Comparison of ENCODE assay signal across 8 cellular contexts in genomic region chr3:152331018-152331541, GRCh38.
DNase-seq lines count a peak whose midpoint lies in the region; TF ChIP-seq lines count a peak whose summit lies in the region.

No MANE protein-coding gene starts in this region.

- in situ Hi-C loops in brain microvascular endothelial cell (cut with HindIII; ENCODE audit: low pct_ligation_motif_present, low sequenced_read_pairs) = no loop called here

- H3K4me1 ChIP-seq in liver (ENCODE audit: control insufficient read depth in 4 of 4, insufficient read depth in 4 of 4, low read length in 3 of 4) = peaks cover 0 to 22% (median 8%) of the 10 kb centered on the region in 4 donors

- H3K27me3 ChIP-seq in brain microvascular endothelial cell (replicated peaks) (no peaks in the 10 kb centered on the region), liver (ENCODE audit: control insufficient read depth in 4 of 4, insufficient read depth in 4 of 4, low read length in 3 of 4) (no peaks in the 10 kb centered on the region)

- 59% methylated on average over 2 of the region's 2 CpGs for WGBS in liver

- DNase-seq in stimulated activated CD4-positive, alpha-beta T cell treated with anti-CD3 and anti-CD28 coated beads, Interleukin-15, amount 100 ng/mL, for 24 hours = peak; percentile 32
- DNase-seq in stimulated activated CD4-positive, alpha-beta T cell treated with anti-CD3 and anti-CD28 coated beads, Interleukin-2, amount 100 ng/mL, for 24 hours = no peak
- peak; percentile 55 for DNase-seq in brain microvascular endothelial cell
- DNase-seq in NCI-H510A treated with DMSO at 0.1 percent for 48 hours (lab: John Stamatoyannopoulos, UW) = no peak
- no peak for DNase-seq in SKM-1 treated with dmso at 0.1 percent for 144 hours (lab: John Stamatoyannopoulos, UW; ENCODE audit: unreplicated experiment)
- no peak for DNase-seq in stimulated activated CD4-positive, alpha-beta T cell treated with anti-CD3 and anti-CD28 coated beads, Interleukin-2, amount 100 ng/mL, for 48 hours
- no peak for DNase-seq in caudate nucleus (lab: John Stamatoyannopoulos, UW)

- no peak overlapping the region for H3K9ac ChIP-seq in liver (ENCODE audit: low read depth in 1 of 2, low read length in 2 of 2)

- TF ChIP-seq RAD21 in liver (IDR thresholded peaks at IDR 0.05) = peak in 1 of 2 donors; percentile 34

- H3K9me3 ChIP-seq in liver (ENCODE audit: control insufficient read depth in 4 of 4, low read length in 3 of 4) = no peaks in the 10 kb centered on the region

- TF ChIP-seq CTCF in brain microvascular endothelial cell (IDR thresholded peaks at IDR 0.05; ENCODE audit: low read depth, low read length, missing control alignments) (no peak), liver (IDR thresholded peaks at IDR 0.05; ENCODE audit: low read depth, low read length, missing input control) (no peak)

- H3K4me3 ChIP-seq in brain microvascular endothelial cell (ENCODE audit: low read depth, low read length) (no peak overlapping the region), liver (ENCODE audit: low read depth in 1 of 3, low read length in 3 of 3) (no peak overlapping the region)

- H3K27ac ChIP-seq in brain microvascular endothelial cell = peak overlapping the region; percentile 72
- peak overlapping the region; percentile 46 to 61 for H3K27ac ChIP-seq in liver (ENCODE audit: low read depth in 1 of 2, low read length in 2 of 2)
- H3K27ac ChIP-seq in caudate nucleus (ENCODE audit: low read depth, low read length) = no peak overlapping the region

- H3K36me3 ChIP-seq in brain microvascular endothelial cell (replicated peaks) = peaks cover 3% of the 10 kb centered on the region
- H3K36me3 ChIP-seq in liver (ENCODE audit: control insufficient read depth in 4 of 4, insufficient read depth in 3 of 4, low read depth in 1 of 4, low read length in 3 of 4) = peaks cover 0 to 4% (median 0%) of the 10 kb centered on the region in 4 donors

TF ChIP-seq in liver, 16 proteins besides CTCF, POLR2A, EP300 and RAD21:
- TF ChIP-seq, protein P1, sequence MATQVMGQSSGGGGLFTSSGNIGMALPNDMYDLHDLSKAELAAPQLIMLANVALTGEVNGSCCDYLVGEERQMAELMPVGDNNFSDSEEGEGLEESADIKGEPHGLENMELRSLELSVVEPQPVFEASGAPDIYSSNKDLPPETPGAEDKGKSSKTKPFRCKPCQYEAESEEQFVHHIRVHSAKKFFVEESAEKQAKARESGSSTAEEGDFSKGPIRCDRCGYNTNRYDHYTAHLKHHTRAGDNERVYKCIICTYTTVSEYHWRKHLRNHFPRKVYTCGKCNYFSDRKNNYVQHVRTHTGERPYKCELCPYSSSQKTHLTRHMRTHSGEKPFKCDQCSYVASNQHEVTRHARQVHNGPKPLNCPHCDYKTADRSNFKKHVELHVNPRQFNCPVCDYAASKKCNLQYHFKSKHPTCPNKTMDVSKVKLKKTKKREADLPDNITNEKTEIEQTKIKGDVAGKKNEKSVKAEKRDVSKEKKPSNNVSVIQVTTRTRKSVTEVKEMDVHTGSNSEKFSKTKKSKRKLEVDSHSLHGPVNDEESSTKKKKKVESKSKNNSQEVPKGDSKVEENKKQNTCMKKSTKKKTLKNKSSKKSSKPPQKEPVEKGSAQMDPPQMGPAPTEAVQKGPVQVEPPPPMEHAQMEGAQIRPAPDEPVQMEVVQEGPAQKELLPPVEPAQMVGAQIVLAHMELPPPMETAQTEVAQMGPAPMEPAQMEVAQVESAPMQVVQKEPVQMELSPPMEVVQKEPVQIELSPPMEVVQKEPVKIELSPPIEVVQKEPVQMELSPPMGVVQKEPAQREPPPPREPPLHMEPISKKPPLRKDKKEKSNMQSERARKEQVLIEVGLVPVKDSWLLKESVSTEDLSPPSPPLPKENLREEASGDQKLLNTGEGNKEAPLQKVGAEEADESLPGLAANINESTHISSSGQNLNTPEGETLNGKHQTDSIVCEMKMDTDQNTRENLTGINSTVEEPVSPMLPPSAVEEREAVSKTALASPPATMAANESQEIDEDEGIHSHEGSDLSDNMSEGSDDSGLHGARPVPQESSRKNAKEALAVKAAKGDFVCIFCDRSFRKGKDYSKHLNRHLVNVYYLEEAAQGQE (IDR thresholded peaks at IDR 0.05) = peak; percentile 34
- TF ChIP-seq, protein P2, sequence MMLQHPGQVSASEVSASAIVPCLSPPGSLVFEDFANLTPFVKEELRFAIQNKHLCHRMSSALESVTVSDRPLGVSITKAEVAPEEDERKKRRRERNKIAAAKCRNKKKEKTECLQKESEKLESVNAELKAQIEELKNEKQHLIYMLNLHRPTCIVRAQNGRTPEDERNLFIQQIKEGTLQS (IDR thresholded peaks at IDR 0.05) = no peak
- TF ChIP-seq NR2F2 (IDR thresholded peaks at IDR 0.05) = peak; percentile 40
- TF ChIP-seq JUND (IDR thresholded peaks at IDR 0.05) = peak; percentile 79 to 85
- TF ChIP-seq, protein P3, sequence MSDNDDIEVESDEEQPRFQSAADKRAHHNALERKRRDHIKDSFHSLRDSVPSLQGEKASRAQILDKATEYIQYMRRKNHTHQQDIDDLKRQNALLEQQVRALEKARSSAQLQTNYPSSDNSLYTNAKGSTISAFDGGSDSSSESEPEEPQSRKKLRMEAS (IDR thresholded peaks at IDR 0.05) = peak; percentile 20
- no peak for TF ChIP-seq GABPA (IDR thresholded peaks at IDR 0.05 in 1 of 2, conservative IDR thresholded peaks at IDR 0.05 in 1 of 2)
- TF ChIP-seq SP1 (IDR thresholded peaks at IDR 0.05) = peak; percentile 6

Comparison
In these comparisons a context has a peak if more than half of its experiments do, and no peak if none do; other contexts are left out.
1. DNase-seq: peak in stimulated activated CD4-positive, alpha-beta T cell treated with anti-CD3 and anti-CD28 coated beads, Interleukin-15, amount 100 ng/mL, for 24 hours (single experiment) and brain microvascular endothelial cell (single experiment); none in stimulated activated CD4-positive, alpha-beta T cell treated with anti-CD3 and anti-CD28 coated beads, Interleukin-2, amount 100 ng/mL, for 24 hours (0 of 2), NCI-H510A treated with DMSO at 0.1 percent for 48 hours (single experiment), SKM-1 treated with dmso at 0.1 percent for 144 hours (single experiment), stimulated activated CD4-positive, alpha-beta T cell treated with anti-CD3 and anti-CD28 coated beads, Interleukin-2, amount 100 ng/mL, for 48 hours (0 of 2) and caudate nucleus (0 of 61).